In genomic region chr20:31719644-31720485, GRCh38 we compare ENCODE assay signal across 8 cellular contexts. TPM values are rescaled to one million over a fixed set of nuclear protein-coding genes. Genes with fewer than 3 reads are reported as not detected.
DNase-seq lines count a peak whose midpoint lies in the region; ATAC-seq and TF ChIP-seq lines count a peak whose summit lies in the region.

No MANE protein-coding gene starts in this region.

- no peaks in the 10 kb centered on the region for H3K9me3 ChIP-seq in HUES48 (ENCODE audit: control insufficient read depth, insufficient read depth, low read length)
- no peaks in the 10 kb centered on the region for H3K9me3 ChIP-seq in iPS-15b (ENCODE audit: control insufficient read depth, insufficient read depth, low read length)
- H3K9me3 ChIP-seq in skeletal muscle tissue (ENCODE audit: control insufficient read depth in 3 of 3, low read length in 3 of 3), result no peaks in the 10 kb centered on the region

- no peak for TF ChIP-seq CTCF in AG09309 (IDR thresholded peaks at IDR 0.05; ENCODE audit: control insufficient read depth, insufficient read depth, low read depth, low read length, missing control alignments)

- DNase-seq in AG09309 (ENCODE audit: low read depth), result no peak
- DNase-seq in activated naive CD4-positive, alpha-beta T cell treated with anti-CD3 and anti-CD28 coated beads, Interleukin-2, amount 50 U/mL, for 72 hours (ENCODE audit: low spot score in 2 of 2), result no peak
- DNase-seq in NK-92 (lab: John Stamatoyannopoulos, UW; ENCODE audit: unreplicated experiment), result no peak

- H3K4me3 ChIP-seq in AG09309 (ENCODE audit: control insufficient read depth, low read depth, low read length) (peak overlapping the region; percentile 96), HUES48 (ENCODE audit: low read depth, low read length) (peak overlapping the region; percentile 80), iPS-15b (ENCODE audit: low read depth, low read length) (peak overlapping the region; percentile 72), skeletal muscle tissue (ENCODE audit: low read length in 3 of 3) (peak overlapping the region; percentile 94 to 97 (median 95))

- H3K27ac ChIP-seq in HUES48 (ENCODE audit: low read depth, low read length) (peak overlapping the region; percentile 74), skeletal muscle tissue (ENCODE audit: low read depth, low read length) (peak overlapping the region; percentile 95)

- H3K36me3 ChIP-seq in HUES48 (ENCODE audit: control insufficient read depth, insufficient read depth, low read length) (peaks cover 31% of the 10 kb centered on the region), iPS-15b (ENCODE audit: control insufficient read depth, insufficient read depth, low read length) (peaks cover 8% of the 10 kb centered on the region), skeletal muscle tissue (ENCODE audit: control insufficient read depth in 3 of 3, insufficient read depth in 3 of 3, low read length in 3 of 3) (peaks cover 2 to 17% (median 4%) of the 10 kb centered on the region in 3 donors)

- no peaks in the 10 kb centered on the region for H3K27me3 ChIP-seq in HUES48 (ENCODE audit: control insufficient read depth, insufficient read depth, low read length)
- no peaks in the 10 kb centered on the region for H3K27me3 ChIP-seq in iPS-15b (ENCODE audit: control insufficient read depth, insufficient read depth, low read length)
- no peaks in the 10 kb centered on the region for H3K27me3 ChIP-seq in skeletal muscle tissue (ENCODE audit: control insufficient read depth in 3 of 3, insufficient read depth in 3 of 3, low read length in 3 of 3)

- peaks cover 0 to 5% of the 10 kb centered on the region in 2 donors for H3K9me3 Mint-ChIP-seq in activated naive CD4-positive, alpha-beta T cell treated with anti-CD3 and anti-CD28 coated beads, Interleukin-2, amount 50 U/mL, for 72 hours

- H3K9ac ChIP-seq in HUES48 (ENCODE audit: low read depth, low read length), result no peak overlapping the region; the same call in 1 of the 2 replicates
- peak overlapping the region; percentile 40 for H3K9ac ChIP-seq in iPS-15b (ENCODE audit: low read depth, low read length)
- peak overlapping the region; percentile 86 to 97 (median 90) for H3K9ac ChIP-seq in skeletal muscle tissue (ENCODE audit: low read depth in 1 of 3, low read length in 3 of 3)

- peaks cover 76 to 82% of the 10 kb centered on the region in 2 donors for H3K36me3 Mint-ChIP-seq in activated naive CD4-positive, alpha-beta T cell treated with anti-CD3 and anti-CD28 coated beads, Interleukin-2, amount 50 U/mL, for 72 hours

- peak overlapping the region; percentile 83 to 100 for H3K27ac Mint-ChIP-seq in activated naive CD4-positive, alpha-beta T cell treated with anti-CD3 and anti-CD28 coated beads, Interleukin-2, amount 50 U/mL, for 72 hours

- peaks cover 41% of the 10 kb centered on the region for H3K4me1 ChIP-seq in HUES48 (ENCODE audit: control insufficient read depth, insufficient read depth, low read length)
- peaks cover 39% of the 10 kb centered on the region for H3K4me1 ChIP-seq in iPS-15b (ENCODE audit: control insufficient read depth, insufficient read depth, low read length)
- H3K4me1 ChIP-seq in skeletal muscle tissue (ENCODE audit: control insufficient read depth in 3 of 3, insufficient read depth in 3 of 3, low read length in 3 of 3), result peaks cover 51 to 65% (median 54%) of the 10 kb centered on the region in 3 donors

- ATAC-seq in activated naive CD4-positive, alpha-beta T cell treated with anti-CD3 and anti-CD28 coated beads, Interleukin-2, amount 50 U/mL, for 72 hours, result no peak
- ATAC-seq in GM19395 (IDR thresholded peaks at IDR 0.05; ENCODE audit: unreplicated experiment) (no peak), GM18861 (IDR thresholded peaks at IDR 0.05; ENCODE audit: unreplicated experiment) (no peak)

RNA-seq across cellular contexts. Expression of gene BCL2L1, which starts 2.8 kb away (rescaled TPM):
- total RNA-seq in activated naive CD4-positive, alpha-beta T cell treated with anti-CD3 and anti-CD28 coated beads, Interleukin-2, amount 50 U/mL, for 72 hours, result 100 to 1,000 TPM in 1 of 2 donors, 10 to 100 TPM in 1; 86.6 to 143 TPM
- 44.9 TPM for total RNA-seq in skeletal muscle tissue

RNA-seq across cellular contexts. Expression of gene TPX2, which starts 19.2 kb away (rescaled TPM):
- 100 to 1,000 TPM; 123 to 215 TPM for total RNA-seq in activated naive CD4-positive, alpha-beta T cell treated with anti-CD3 and anti-CD28 coated beads, Interleukin-2, amount 50 U/mL, for 72 hours
- total RNA-seq in skeletal muscle tissue, result 8.4 TPM

Comparison
In these comparisons a context has a peak if more than half of its experiments do, and no peak if none do; other contexts are left out.
1. RNA of gene TPX2, which starts 19.2 kb away (total RNA-seq): 123 to 215 TPM in activated naive CD4-positive, alpha-beta T cell treated with anti-CD3 and anti-CD28 coated beads, Interleukin-2, amount 50 U/mL, for 72 hours; 8.4 TPM in skeletal muscle tissue (single experiment); every median in the first group is over 10 times any median in the second.
2. Peak in every context shown above with its lines, with median percentiles within 50 percentile points of each other: H3K4me3 ChIP-seq.